12 cellular contexts compared by ENCODE assay signal in genomic region chr12:124727922-124728321, GRCh38.
A peak's percentile ranks its signal among the peaks of the same experiment; 100 is the strongest.
DNase-seq lines count a peak whose midpoint lies in the region; ATAC-seq and TF ChIP-seq lines count a peak whose summit lies in the region.
"Had no signal": no experiment of that assay in that cellular context is flagged by ENCODE, and none has a peak within 500 bp of the region (broad histone marks: within the 10 kb centered on the region; RNA-seq: fewer than 3 reads in every experiment).

No MANE protein-coding gene starts in this region.

- no peaks in the 10 kb centered on the region for H3K9me3 ChIP-seq in HEK293 (ENCODE audit: control insufficient read depth, insufficient read depth, low read depth, low read length)
- no peaks in the 10 kb centered on the region for H3K9me3 ChIP-seq in OCI-LY7 (ENCODE audit: low read length)
- peaks cover 0 to 2% (median 2%) of the 10 kb centered on the region in 3 donors for H3K9me3 ChIP-seq in skeletal muscle tissue (ENCODE audit: control insufficient read depth in 3 of 3, low read length in 3 of 3)

- intact Hi-C loops in OCI-LY7 (cut with micrococcal nuclease; ENCODE audit: unreplicated experiment), result no loop called here

- no peak overlapping the region for H3K9ac ChIP-seq in skeletal muscle tissue (ENCODE audit: low read depth in 1 of 3, low read length in 3 of 3)

- no peak overlapping the region for H2AFZ ChIP-seq in OCI-LY7 (ENCODE audit: low read length)

- POLR2A ChIA-PET in HEK293 (lab: Yijun Ruan, JAX), result no interaction called here
- POLR2A ChIA-PET in OCI-LY7 (lab: Charles Lee), result no interaction called here

- no peaks in the 10 kb centered on the region for H3K36me3 ChIP-seq in HEK293 (ENCODE audit: control insufficient read depth in 2 of 2, insufficient read depth in 1 of 2, low read length in 2 of 2)
- no peaks in the 10 kb centered on the region for H3K36me3 ChIP-seq in OCI-LY7 (ENCODE audit: insufficient read depth, low read length)
- H3K36me3 ChIP-seq in skeletal muscle tissue (ENCODE audit: control insufficient read depth in 3 of 3, insufficient read depth in 3 of 3, low read length in 3 of 3), result no peaks in the 10 kb centered on the region

- no peaks in the 10 kb centered on the region for H3K4me1 ChIP-seq in HEK293 (ENCODE audit: control insufficient read depth, insufficient read depth, low read length)
- no peaks in the 10 kb centered on the region for H3K4me1 ChIP-seq in OCI-LY7 (ENCODE audit: insufficient read depth, low read length, poor library complexity, severe bottlenecking)
- peaks cover 12 to 24% (median 21%) of the 10 kb centered on the region in 3 donors for H3K4me1 ChIP-seq in skeletal muscle tissue (ENCODE audit: control insufficient read depth in 3 of 3, insufficient read depth in 3 of 3, low read length in 3 of 3)

- no peaks in the 10 kb centered on the region for H3K27me3 ChIP-seq in skeletal muscle tissue (ENCODE audit: control insufficient read depth in 3 of 3, insufficient read depth in 3 of 3, low read length in 3 of 3)

- TF ChIP-seq CTCF in HEK293 (tag by site-specific recombination; IDR thresholded peaks at IDR 0.05) (no peak), OCI-LY7 (conservative IDR thresholded peaks at IDR 0.05; ENCODE audit: low read length) (peak; percentile 38; the same call in 1 of the 2 replicates)

- no TSS peak for BruUV-seq in OCI-LY7 (replicated peaks; lab: Mats Ljungman, UMichigan)

- H3K4me3 ChIP-seq in HEK293 (ENCODE audit: low read depth, low read length) (no peak overlapping the region), OCI-LY7 (ENCODE audit: low read depth, low read length, poor library complexity, severe bottlenecking) (no peak overlapping the region), skeletal muscle tissue (ENCODE audit: low read length in 3 of 3) (no peak overlapping the region)

- CTCF ChIA-PET in HEK293 (lab: Yijun Ruan, JAX), result interaction anchor here (0.6 kb wide), 3 partner anchors 60 to 1010 kb away, joined by 3 read pairs; no protein-coding TSS in a partner anchor
- CTCF ChIA-PET in OCI-LY7 (lab: Charles Lee; ENCODE audit: unreplicated experiment), result no interaction called here

- H3K27ac ChIP-seq in HEK293 (ENCODE audit: extremely low read depth, low read depth, low read length), result no peak overlapping the region
- no peak overlapping the region for H3K27ac ChIP-seq in OCI-LY7 (ENCODE audit: low read depth, low read length, poor library complexity, severe bottlenecking)
- H3K27ac ChIP-seq in epithelial cell of prostate, result peak overlapping the region; percentile 47
- H3K27ac ChIP-seq in skeletal muscle tissue (ENCODE audit: low read depth, low read length), result peak overlapping the region; percentile 60

- ATAC-seq in GM18498 (IDR thresholded peaks at IDR 0.05; ENCODE audit: unreplicated experiment) (no peak), GM21515 (IDR thresholded peaks at IDR 0.05; ENCODE audit: unreplicated experiment) (no peak)

- H4K20me1 ChIP-seq in OCI-LY7 (ENCODE audit: insufficient read depth, low read length), result no peaks in the 10 kb centered on the region

- no peak overlapping the region for H3K4me2 ChIP-seq in OCI-LY7 (ENCODE audit: low read length)

- peak; percentile 13 for DNase-seq in OCI-LY7 (ENCODE audit: low spot score)
- no peak for DNase-seq in epithelial cell of prostate (ENCODE audit: low read depth, low spot score)
- DNase-seq in putamen (ENCODE audit: low spot score), result no peak
- DNase-seq in NCI-H1417 (lab: John Stamatoyannopoulos, UW), result no peak
- DNase-seq: activated CD4-positive, alpha-beta T cell treated with anti-CD3 and anti-CD28 coated beads, Interleukin-2, amount 10 ng/mL, durations not matched to agents 7 days and 5 days; effector CD4-positive, alpha-beta T cell; naive B cell; NCI-H2081 treated with DMSO at 0.1 percent for 48 hours had no signal

- no peaks in the 10 kb centered on the region for H3K79me2 ChIP-seq in OCI-LY7 (ENCODE audit: insufficient read depth, low read depth, low read length)

- no peaks in the 10 kb centered on the region for H3K9me2 ChIP-seq in OCI-LY7 (ENCODE audit: insufficient read depth, low read length)

TF ChIP-seq in HEK293, 187 proteins besides CTCF, POLR2A, EP300 and RAD21:
- TF ChIP-seq HOXA7 (CRISPR knock-in tag; IDR thresholded peaks at IDR 0.05; ENCODE audit: borderline replicate concordance) (no peak), ZNF521 (tag by site-specific recombination; IDR thresholded peaks at IDR 0.05) (no peak), KLF8 (tag by site-specific recombination; IDR thresholded peaks at IDR 0.05) (no peak), ZNF654 (tag by site-specific recombination; IDR thresholded peaks at IDR 0.05; ENCODE audit: low read depth) (peak; percentile 13), ZNF747 (tag by site-specific recombination; IDR thresholded peaks at IDR 0.05) (no peak), ZSCAN16 (tag by site-specific recombination; IDR thresholded peaks at IDR 0.05) (no peak), GLIS1 (tag by site-specific recombination; IDR thresholded peaks at IDR 0.05) (no peak), ZNF585B (tag by site-specific recombination; IDR thresholded peaks at IDR 0.05) (0 out of 2 replicates have a peak, but pooled peaks have one; percentile 26), ZNF221 (tag by site-specific recombination; IDR thresholded peaks at IDR 0.05; ENCODE audit: borderline replicate concordance) (no peak), SP3 (tag by site-specific recombination; IDR thresholded peaks at IDR 0.05) (no peak), IKZF3 (tag by site-specific recombination; IDR thresholded peaks at IDR 0.05) (no peak), ZNF426 (tag by site-specific recombination; IDR thresholded peaks at IDR 0.05) (no peak), HOXC10 (CRISPR knock-in tag; IDR thresholded peaks at IDR 0.05) (no peak), ZNF843 (tag by site-specific recombination; IDR thresholded peaks at IDR 0.05) (no peak)
- TF ChIP-seq, protein P1, sequence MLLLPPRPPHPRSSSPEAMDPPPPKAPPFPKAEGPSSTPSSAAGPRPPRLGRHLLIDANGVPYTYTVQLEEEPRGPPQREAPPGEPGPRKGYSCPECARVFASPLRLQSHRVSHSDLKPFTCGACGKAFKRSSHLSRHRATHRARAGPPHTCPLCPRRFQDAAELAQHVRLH (tag by site-specific recombination; IDR thresholded peaks at IDR 0.05), result no peak

Comparison
In these comparisons a context has a peak if more than half of its experiments do, and no peak if none do; other contexts are left out.
1. H3K27ac ChIP-seq: peak in epithelial cell of prostate (single experiment) and skeletal muscle tissue (single experiment); none in HEK293 (single experiment) and OCI-LY7 (single experiment).